In genomic region chr11:24264868-24265267, GRCh38 we compare ENCODE assay signal across 29 cellular contexts.
"Had no signal": no experiment of that assay in that cellular context is flagged by ENCODE, and none has a peak within 500 bp of the region (broad histone marks: within the 10 kb centered on the region; RNA-seq: fewer than 3 reads in every experiment).

No MANE protein-coding gene starts in this region.

- H3K4me3 ChIP-seq: ascending aorta, breast epithelium, cardiac muscle cell, colonic mucosa, esophagus squamous epithelium, gastroesophageal sphincter, heart right ventricle had no signal

- H3K9me3 ChIP-seq: ascending aorta, breast epithelium, colonic mucosa, esophagus squamous epithelium, gastroesophageal sphincter had no signal

- H3K4me1 Mint-ChIP-seq: activated CD4-positive, alpha-beta T cell treated with anti-CD3 and anti-CD28 coated beads for 36 hours; activated CD4-positive, alpha-beta T cell treated with anti-CD3 and anti-CD28 coated beads, Interleukin-2, amount 10 ng/mL, durations not matched to agents 24 days and 14 days; activated naive CD4-positive, alpha-beta T cell treated with anti-CD3 and anti-CD28 coated beads, Interleukin-2, amount 10 ng/mL, durations not matched to agents 7 days and 5 days; activated naive CD8-positive, alpha-beta T cell treated with anti-CD3 and anti-CD28 coated beads, Interleukin-2, amount 10 ng/mL, durations not matched to agents 7 days and 5 days had no signal

- H3K36me3 ChIP-seq: ascending aorta, breast epithelium, cardiac muscle cell, colonic mucosa, esophagus squamous epithelium, gastroesophageal sphincter, heart right ventricle had no signal

- H3K27ac ChIP-seq: ascending aorta, breast epithelium, cardiac muscle cell, colonic mucosa, epithelial cell of prostate, esophagus squamous epithelium, gastroesophageal sphincter, heart right ventricle had no signal

- H3K27me3 ChIP-seq: ascending aorta, breast epithelium, cardiac muscle cell, colonic mucosa, esophagus squamous epithelium, gastroesophageal sphincter, heart right ventricle had no signal

- ATAC-seq: activated CD4-positive, alpha-beta T cell treated with anti-CD3 and anti-CD28 coated beads for 36 hours; activated naive CD4-positive, alpha-beta T cell treated with anti-CD3 and anti-CD28 coated beads, Interleukin-2, amount 50 U/mL, for 72 hours; activated T-cell treated with anti-CD3 and anti-CD28 coated beads, Interleukin-2, amount 50 U/mL, for 72 hours; gastroesophageal sphincter; heart right ventricle had no signal

- DNase-seq: activated CD4-positive, alpha-beta memory T cell treated with anti-CD3 and anti-CD28 coated beads for 36 hours; activated CD4-positive, alpha-beta T cell treated with anti-CD3 and anti-CD28 coated beads for 36 hours; activated CD4-positive, alpha-beta T cell treated with anti-CD3 and anti-CD28 coated beads, Interleukin-2, amount 10 ng/mL, durations not matched to agents 24 days and 14 days; activated CD4-positive, CD25-positive, alpha-beta regulatory T cell; activated CD4-positive, CD25-positive, alpha-beta regulatory T cell treated with anti-CD3 and anti-CD28 coated beads, Interleukin-2, amount 50 U/mL, for 72 hours; activated CD8-positive, alpha-beta memory T cell treated with anti-CD3 and anti-CD28 coated beads, Interleukin-2, amount 50 U/mL, for 48 hours; activated gamma-delta T cell; activated naive CD4-positive, alpha-beta T cell; activated naive CD4-positive, alpha-beta T cell treated with anti-CD3 and anti-CD28 coated beads, Interleukin-2, amount 10 ng/mL, durations not matched to agents 7 days and 5 days; activated naive CD8-positive, alpha-beta T cell treated with anti-CD3 and anti-CD28 coated beads, Interleukin-2, amount 10 ng/mL, durations not matched to agents 7 days and 5 days; activated T-cell treated with anti-CD3 and anti-CD28 coated beads for 4 hours; activated T-cell treated with anti-CD3 and anti-CD28 coated beads, Interleukin-2, amount 50 U/mL, for 24 hours; activated T-cell treated with anti-CD3 and anti-CD28 coated beads, Interleukin-2, amount 50 U/mL, for 72 hours; central memory CD4-positive, alpha-beta T cell; cerebellar nuclear complex; colonic mucosa; effector CD8-positive, alpha-beta T cell; esophagus squamous epithelium; foreskin melanocyte; heart right ventricle; T-helper 2 cell had no signal

- H3K27ac Mint-ChIP-seq: activated CD4-positive, alpha-beta memory T cell treated with anti-CD3 and anti-CD28 coated beads for 36 hours; activated CD4-positive, alpha-beta T cell treated with anti-CD3 and anti-CD28 coated beads for 36 hours; activated CD4-positive, alpha-beta T cell treated with anti-CD3 and anti-CD28 coated beads, Interleukin-2, amount 10 ng/mL, durations not matched to agents 24 days and 14 days; activated naive CD4-positive, alpha-beta T cell treated with anti-CD3 and anti-CD28 coated beads, Interleukin-2, amount 10 ng/mL, durations not matched to agents 7 days and 5 days; activated naive CD4-positive, alpha-beta T cell treated with anti-CD3 and anti-CD28 coated beads, Interleukin-2, amount 50 U/mL, for 72 hours; activated naive CD8-positive, alpha-beta T cell treated with anti-CD3 and anti-CD28 coated beads, Interleukin-2, amount 10 ng/mL, durations not matched to agents 7 days and 5 days; activated T-cell treated with anti-CD3 and anti-CD28 coated beads, Interleukin-2, amount 50 U/mL, for 24 hours; activated T-cell treated with anti-CD3 and anti-CD28 coated beads, Interleukin-2, amount 50 U/mL, for 72 hours; brain had no signal

- H3K4me1 ChIP-seq: ascending aorta, breast epithelium, colonic mucosa, esophagus squamous epithelium, gastroesophageal sphincter, heart right ventricle had no signal

- H3K9me3 Mint-ChIP-seq: activated CD4-positive, alpha-beta T cell treated with anti-CD3 and anti-CD28 coated beads, Interleukin-2, amount 10 ng/mL, durations not matched to agents 24 days and 14 days had no signal

- H3K27me3 Mint-ChIP-seq: activated CD4-positive, alpha-beta memory T cell treated with anti-CD3 and anti-CD28 coated beads for 36 hours; activated CD4-positive, alpha-beta T cell treated with anti-CD3 and anti-CD28 coated beads for 36 hours; activated CD4-positive, alpha-beta T cell treated with anti-CD3 and anti-CD28 coated beads, Interleukin-2, amount 10 ng/mL, durations not matched to agents 24 days and 14 days; activated naive CD4-positive, alpha-beta T cell treated with anti-CD3 and anti-CD28 coated beads, Interleukin-2, amount 10 ng/mL, durations not matched to agents 7 days and 5 days; activated naive CD8-positive, alpha-beta T cell treated with anti-CD3 and anti-CD28 coated beads, Interleukin-2, amount 10 ng/mL, durations not matched to agents 7 days and 5 days; activated T-cell treated with anti-CD3 and anti-CD28 coated beads, Interleukin-2, amount 50 U/mL, for 24 hours; brain had no signal

- H3K4me3 Mint-ChIP-seq: activated CD4-positive, alpha-beta memory T cell treated with anti-CD3 and anti-CD28 coated beads for 36 hours; activated CD4-positive, alpha-beta T cell treated with anti-CD3 and anti-CD28 coated beads for 36 hours; activated CD4-positive, alpha-beta T cell treated with anti-CD3 and anti-CD28 coated beads, Interleukin-2, amount 10 ng/mL, durations not matched to agents 24 days and 14 days; activated naive CD4-positive, alpha-beta T cell treated with anti-CD3 and anti-CD28 coated beads, Interleukin-2, amount 10 ng/mL, durations not matched to agents 7 days and 5 days; activated naive CD8-positive, alpha-beta T cell treated with anti-CD3 and anti-CD28 coated beads, Interleukin-2, amount 10 ng/mL, durations not matched to agents 7 days and 5 days; activated T-cell treated with anti-CD3 and anti-CD28 coated beads, Interleukin-2, amount 50 U/mL, for 24 hours; activated T-cell treated with anti-CD3 and anti-CD28 coated beads, Interleukin-2, amount 50 U/mL, for 72 hours; brain had no signal

- H3K36me3 Mint-ChIP-seq: activated CD4-positive, alpha-beta memory T cell treated with anti-CD3 and anti-CD28 coated beads for 36 hours; activated naive CD4-positive, alpha-beta T cell treated with anti-CD3 and anti-CD28 coated beads, Interleukin-2, amount 10 ng/mL, durations not matched to agents 7 days and 5 days; activated naive CD4-positive, alpha-beta T cell treated with anti-CD3 and anti-CD28 coated beads, Interleukin-2, amount 50 U/mL, for 72 hours; activated naive CD8-positive, alpha-beta T cell treated with anti-CD3 and anti-CD28 coated beads, Interleukin-2, amount 10 ng/mL, durations not matched to agents 7 days and 5 days; brain had no signal

- FAIRE-seq: endothelial cell of umbilical vein had no signal
